In genomic region chr2:196268538-196269338, GRCh38 we compare ENCODE assay signal across 7 cellular contexts.
DNase-seq lines count a peak whose midpoint lies in the region; ATAC-seq and TF ChIP-seq lines count a peak whose summit lies in the region.

No MANE protein-coding gene starts in this region.

- TF ChIP-seq CTCF in choroid plexus epithelial cell (conservative IDR thresholded peaks at IDR 0.05; ENCODE audit: low read depth, low read length) = no peak

- H3K4me3 ChIP-seq in choroid plexus epithelial cell (ENCODE audit: low read depth, low read length) = no peak overlapping the region

- ATAC-seq in GM21529 (IDR thresholded peaks at IDR 0.05; ENCODE audit: unreplicated experiment) = peak; percentile 42

- peak; percentile 69 for DNase-seq in NAMALWA (ENCODE audit: low spot score)
- DNase-seq in choroid plexus epithelial cell (ENCODE audit: low read depth) = peak; percentile 71
- peak; percentile 53 for DNase-seq in pons (ENCODE audit: low spot score)
- DNase-seq in NCI-H1694 (lab: John Stamatoyannopoulos, UW) = no peak
- DNase-seq in NCI-H1417 treated with DMSO at 0.1 percent for 48 hours (lab: John Stamatoyannopoulos, UW) = no peak
- no peak for DNase-seq in NCI-H2107 treated with DMSO at 0.1 percent for 48 hours (lab: John Stamatoyannopoulos, UW; ENCODE audit: unreplicated experiment)

Comparison
In these comparisons a context has a peak if more than half of its experiments do, and no peak if none do; other contexts are left out.
1. DNase-seq: peak in NAMALWA (single experiment), choroid plexus epithelial cell (single experiment) and pons (single experiment); none in NCI-H1694 (single experiment), NCI-H1417 treated with DMSO at 0.1 percent for 48 hours (single experiment) and NCI-H2107 treated with DMSO at 0.1 percent for 48 hours (single experiment).